Comparison of ENCODE assay signal across 1 cellular context in the genomic region with DNA sequence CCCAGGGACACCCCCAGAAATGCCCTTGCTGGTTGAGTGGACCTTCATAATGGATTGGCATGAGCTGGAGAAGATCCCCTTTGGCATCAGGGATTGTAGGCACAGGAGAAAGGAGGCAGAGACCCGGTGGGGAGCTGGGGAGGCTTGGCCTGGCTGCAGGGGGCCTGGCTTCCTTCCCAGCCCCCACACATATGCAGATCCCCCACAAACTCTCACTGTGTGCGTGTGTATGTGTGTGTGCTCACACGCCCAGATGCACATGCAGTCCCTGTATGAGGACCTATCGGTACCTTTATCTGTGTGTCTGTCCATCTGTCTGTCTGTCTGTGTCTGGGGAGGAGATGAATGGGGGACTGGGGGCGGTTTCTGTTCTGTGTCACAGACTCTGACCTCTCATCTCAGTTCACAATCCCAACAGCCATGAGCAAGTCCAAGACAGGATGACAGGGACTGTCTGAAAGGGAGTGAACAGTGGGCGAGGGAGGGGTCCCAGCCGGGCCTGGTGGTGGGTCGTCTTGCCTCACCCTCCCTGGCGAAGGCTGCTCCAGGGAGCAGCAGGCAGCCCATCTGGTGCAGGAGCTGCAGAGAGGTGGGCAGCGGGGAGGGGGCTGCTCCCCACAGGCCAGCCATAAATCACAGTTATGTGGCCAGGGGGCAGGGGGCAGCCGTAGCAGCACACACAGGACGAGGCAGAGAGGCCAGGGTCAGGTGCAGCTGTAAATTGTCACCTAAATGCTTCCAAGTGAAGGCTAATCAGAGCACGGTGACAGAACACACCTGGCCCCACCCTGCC.
TF ChIP-seq lines count a peak whose summit lies in the region.

No MANE protein-coding gene starts in this region.

TF ChIP-seq in GM23338, 12 proteins besides CTCF, POLR2A, EP300 and RAD21 (continued from another document):
- TF ChIP-seq JUNB (IDR thresholded peaks at IDR 0.05; ENCODE audit: unreplicated experiment) (no peak), STAT1 (IDR thresholded peaks at IDR 0.05; ENCODE audit: unreplicated experiment) (no peak), ZNF331 (CRISPR knock-in tag; IDR thresholded peaks at IDR 0.05; ENCODE audit: low read depth) (no peak), CREB1 (CRISPR knock-in tag; IDR thresholded peaks at IDR 0.05; ENCODE audit: low read depth) (no peak)
- TF ChIP-seq, protein P1, sequence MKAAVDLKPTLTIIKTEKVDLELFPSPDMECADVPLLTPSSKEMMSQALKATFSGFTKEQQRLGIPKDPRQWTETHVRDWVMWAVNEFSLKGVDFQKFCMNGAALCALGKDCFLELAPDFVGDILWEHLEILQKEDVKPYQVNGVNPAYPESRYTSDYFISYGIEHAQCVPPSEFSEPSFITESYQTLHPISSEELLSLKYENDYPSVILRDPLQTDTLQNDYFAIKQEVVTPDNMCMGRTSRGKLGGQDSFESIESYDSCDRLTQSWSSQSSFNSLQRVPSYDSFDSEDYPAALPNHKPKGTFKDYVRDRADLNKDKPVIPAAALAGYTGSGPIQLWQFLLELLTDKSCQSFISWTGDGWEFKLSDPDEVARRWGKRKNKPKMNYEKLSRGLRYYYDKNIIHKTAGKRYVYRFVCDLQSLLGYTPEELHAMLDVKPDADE (IDR thresholded peaks at IDR 0.05), result no peak
- TF ChIP-seq, protein P2, sequence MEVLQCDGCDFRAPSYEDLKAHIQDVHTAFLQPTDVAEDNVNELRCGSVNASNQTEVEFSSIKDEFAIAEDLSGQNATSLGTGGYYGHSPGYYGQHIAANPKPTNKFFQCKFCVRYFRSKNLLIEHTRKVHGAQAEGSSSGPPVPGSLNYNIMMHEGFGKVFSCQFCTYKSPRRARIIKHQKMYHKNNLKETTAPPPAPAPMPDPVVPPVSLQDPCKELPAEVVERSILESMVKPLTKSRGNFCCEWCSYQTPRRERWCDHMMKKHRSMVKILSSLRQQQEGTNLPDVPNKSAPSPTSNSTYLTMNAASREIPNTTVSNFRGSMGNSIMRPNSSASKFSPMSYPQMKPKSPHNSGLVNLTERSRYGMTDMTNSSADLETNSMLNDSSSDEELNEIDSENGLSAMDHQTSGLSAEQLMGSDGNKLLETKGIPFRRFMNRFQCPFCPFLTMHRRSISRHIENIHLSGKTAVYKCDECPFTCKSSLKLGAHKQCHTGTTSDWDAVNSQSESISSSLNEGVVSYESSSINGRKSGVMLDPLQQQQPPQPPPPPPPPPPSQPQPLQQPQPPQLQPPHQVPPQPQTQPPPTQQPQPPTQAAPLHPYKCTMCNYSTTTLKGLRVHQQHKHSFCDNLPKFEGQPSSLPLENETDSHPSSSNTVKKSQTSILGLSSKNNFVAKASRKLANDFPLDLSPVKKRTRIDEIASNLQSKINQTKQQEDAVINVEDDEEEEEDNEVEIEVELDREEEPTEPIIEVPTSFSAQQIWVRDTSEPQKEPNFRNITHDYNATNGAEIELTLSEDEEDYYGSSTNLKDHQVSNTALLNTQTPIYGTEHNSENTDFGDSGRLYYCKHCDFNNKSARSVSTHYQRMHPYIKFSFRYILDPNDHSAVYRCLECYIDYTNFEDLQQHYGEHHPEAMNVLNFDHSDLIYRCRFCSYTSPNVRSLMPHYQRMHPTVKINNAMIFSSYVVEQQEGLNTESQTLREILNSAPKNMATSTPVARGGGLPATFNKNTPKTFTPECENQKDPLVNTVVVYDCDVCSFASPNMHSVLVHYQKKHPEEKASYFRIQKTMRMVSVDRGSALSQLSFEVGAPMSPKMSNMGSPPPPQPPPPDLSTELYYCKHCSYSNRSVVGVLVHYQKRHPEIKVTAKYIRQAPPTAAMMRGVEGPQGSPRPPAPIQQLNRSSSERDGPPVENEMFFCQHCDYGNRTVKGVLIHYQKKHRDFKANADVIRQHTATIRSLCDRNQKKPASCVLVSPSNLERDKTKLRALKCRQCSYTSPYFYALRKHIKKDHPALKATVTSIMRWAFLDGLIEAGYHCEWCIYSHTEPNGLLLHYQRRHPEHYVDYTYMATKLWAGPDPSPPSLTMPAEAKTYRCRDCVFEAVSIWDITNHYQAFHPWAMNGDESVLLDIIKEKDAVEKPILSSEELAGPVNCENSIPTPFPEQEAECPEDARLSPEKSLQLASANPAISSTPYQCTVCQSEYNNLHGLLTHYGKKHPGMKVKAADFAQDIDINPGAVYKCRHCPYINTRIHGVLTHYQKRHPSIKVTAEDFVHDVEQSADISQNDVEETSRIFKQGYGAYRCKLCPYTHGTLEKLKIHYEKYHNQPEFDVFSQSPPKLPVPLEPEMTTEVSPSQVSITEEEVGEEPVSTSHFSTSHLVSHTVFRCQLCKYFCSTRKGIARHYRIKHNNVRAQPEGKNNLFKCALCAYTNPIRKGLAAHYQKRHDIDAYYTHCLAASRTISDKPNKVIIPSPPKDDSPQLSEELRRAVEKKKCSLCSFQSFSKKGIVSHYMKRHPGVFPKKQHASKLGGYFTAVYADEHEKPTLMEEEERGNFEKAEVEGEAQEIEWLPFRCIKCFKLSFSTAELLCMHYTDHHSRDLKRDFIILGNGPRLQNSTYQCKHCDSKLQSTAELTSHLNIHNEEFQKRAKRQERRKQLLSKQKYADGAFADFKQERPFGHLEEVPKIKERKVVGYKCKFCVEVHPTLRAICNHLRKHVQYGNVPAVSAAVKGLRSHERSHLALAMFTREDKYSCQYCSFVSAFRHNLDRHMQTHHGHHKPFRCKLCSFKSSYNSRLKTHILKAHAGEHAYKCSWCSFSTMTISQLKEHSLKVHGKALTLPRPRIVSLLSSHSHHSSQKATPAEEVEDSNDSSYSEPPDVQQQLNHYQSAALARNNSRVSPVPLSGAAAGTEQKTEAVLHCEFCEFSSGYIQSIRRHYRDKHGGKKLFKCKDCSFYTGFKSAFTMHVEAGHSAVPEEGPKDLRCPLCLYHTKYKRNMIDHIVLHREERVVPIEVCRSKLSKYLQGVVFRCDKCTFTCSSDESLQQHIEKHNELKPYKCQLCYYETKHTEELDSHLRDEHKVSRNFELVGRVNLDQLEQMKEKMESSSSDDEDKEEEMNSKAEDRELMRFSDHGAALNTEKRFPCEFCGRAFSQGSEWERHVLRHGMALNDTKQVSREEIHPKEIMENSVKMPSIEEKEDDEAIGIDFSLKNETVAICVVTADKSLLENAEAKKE (CRISPR knock-in tag; IDR thresholded peaks at IDR 0.05), result no peak
- TF ChIP-seq, protein P3, sequence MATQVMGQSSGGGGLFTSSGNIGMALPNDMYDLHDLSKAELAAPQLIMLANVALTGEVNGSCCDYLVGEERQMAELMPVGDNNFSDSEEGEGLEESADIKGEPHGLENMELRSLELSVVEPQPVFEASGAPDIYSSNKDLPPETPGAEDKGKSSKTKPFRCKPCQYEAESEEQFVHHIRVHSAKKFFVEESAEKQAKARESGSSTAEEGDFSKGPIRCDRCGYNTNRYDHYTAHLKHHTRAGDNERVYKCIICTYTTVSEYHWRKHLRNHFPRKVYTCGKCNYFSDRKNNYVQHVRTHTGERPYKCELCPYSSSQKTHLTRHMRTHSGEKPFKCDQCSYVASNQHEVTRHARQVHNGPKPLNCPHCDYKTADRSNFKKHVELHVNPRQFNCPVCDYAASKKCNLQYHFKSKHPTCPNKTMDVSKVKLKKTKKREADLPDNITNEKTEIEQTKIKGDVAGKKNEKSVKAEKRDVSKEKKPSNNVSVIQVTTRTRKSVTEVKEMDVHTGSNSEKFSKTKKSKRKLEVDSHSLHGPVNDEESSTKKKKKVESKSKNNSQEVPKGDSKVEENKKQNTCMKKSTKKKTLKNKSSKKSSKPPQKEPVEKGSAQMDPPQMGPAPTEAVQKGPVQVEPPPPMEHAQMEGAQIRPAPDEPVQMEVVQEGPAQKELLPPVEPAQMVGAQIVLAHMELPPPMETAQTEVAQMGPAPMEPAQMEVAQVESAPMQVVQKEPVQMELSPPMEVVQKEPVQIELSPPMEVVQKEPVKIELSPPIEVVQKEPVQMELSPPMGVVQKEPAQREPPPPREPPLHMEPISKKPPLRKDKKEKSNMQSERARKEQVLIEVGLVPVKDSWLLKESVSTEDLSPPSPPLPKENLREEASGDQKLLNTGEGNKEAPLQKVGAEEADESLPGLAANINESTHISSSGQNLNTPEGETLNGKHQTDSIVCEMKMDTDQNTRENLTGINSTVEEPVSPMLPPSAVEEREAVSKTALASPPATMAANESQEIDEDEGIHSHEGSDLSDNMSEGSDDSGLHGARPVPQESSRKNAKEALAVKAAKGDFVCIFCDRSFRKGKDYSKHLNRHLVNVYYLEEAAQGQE (IDR thresholded peaks at IDR 0.05; ENCODE audit: unreplicated experiment), result no peak
